In the genomic region with DNA sequence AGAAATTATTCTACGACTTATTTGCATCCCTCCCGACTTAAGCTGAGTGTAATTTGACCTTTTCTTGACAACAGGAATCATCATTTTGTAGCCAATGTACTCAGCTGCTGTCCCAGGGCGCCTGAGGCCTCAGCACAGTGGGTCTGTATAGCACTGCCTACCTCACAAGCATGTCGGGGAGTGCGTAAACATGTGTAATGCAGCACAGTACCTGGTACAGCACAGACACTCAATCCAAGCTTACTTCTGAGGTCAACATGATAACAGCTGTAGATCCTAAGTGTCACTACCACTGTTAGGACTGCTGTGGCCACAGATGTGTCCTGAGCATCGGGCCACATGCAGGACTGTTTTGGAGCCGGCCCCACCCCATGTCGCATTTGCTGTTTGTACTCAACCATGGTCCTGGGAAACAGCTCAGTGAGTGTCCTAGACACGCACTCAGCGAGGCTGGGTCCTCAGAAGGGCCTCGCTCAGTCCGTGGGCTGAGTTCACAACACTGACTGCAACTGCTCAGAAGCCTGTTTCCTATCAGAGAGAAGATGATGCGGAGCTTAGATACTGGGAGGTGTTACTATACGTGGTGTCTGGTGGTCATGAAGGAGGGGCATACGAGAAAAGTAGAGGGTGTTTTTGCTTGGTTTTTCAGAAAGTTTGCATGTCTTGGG, we compare ENCODE assay signal across 2 cellular contexts.
TF ChIP-seq lines count a peak whose summit lies in the region.

No MANE protein-coding gene starts in this region.

TF ChIP-seq in WTC11, 78 proteins besides CTCF, POLR2A, EP300 and RAD21 (continued from another document):
- TF ChIP-seq, protein P1, sequence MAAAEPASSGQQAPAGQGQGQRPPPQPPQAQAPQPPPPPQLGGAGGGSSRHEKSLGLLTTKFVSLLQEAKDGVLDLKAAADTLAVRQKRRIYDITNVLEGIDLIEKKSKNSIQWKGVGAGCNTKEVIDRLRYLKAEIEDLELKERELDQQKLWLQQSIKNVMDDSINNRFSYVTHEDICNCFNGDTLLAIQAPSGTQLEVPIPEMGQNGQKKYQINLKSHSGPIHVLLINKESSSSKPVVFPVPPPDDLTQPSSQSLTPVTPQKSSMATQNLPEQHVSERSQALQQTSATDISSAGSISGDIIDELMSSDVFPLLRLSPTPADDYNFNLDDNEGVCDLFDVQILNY (CRISPR knock-in tag; IDR thresholded peaks at IDR 0.05): no peak
- no peak for TF ChIP-seq ATF1 (CRISPR knock-in tag; IDR thresholded peaks at IDR 0.05)
- TF ChIP-seq GRHL2 (CRISPR knock-in tag; IDR thresholded peaks at IDR 0.05; ENCODE audit: insufficient replicate concordance, severe bottlenecking): no peak
- TF ChIP-seq NR1H2 (CRISPR knock-in tag; IDR thresholded peaks at IDR 0.05): no peak
- TF ChIP-seq, protein P2, sequence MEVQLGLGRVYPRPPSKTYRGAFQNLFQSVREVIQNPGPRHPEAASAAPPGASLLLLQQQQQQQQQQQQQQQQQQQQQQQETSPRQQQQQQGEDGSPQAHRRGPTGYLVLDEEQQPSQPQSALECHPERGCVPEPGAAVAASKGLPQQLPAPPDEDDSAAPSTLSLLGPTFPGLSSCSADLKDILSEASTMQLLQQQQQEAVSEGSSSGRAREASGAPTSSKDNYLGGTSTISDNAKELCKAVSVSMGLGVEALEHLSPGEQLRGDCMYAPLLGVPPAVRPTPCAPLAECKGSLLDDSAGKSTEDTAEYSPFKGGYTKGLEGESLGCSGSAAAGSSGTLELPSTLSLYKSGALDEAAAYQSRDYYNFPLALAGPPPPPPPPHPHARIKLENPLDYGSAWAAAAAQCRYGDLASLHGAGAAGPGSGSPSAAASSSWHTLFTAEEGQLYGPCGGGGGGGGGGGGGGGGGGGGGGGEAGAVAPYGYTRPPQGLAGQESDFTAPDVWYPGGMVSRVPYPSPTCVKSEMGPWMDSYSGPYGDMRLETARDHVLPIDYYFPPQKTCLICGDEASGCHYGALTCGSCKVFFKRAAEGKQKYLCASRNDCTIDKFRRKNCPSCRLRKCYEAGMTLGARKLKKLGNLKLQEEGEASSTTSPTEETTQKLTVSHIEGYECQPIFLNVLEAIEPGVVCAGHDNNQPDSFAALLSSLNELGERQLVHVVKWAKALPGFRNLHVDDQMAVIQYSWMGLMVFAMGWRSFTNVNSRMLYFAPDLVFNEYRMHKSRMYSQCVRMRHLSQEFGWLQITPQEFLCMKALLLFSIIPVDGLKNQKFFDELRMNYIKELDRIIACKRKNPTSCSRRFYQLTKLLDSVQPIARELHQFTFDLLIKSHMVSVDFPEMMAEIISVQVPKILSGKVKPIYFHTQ (CRISPR knock-in tag; IDR thresholded peaks at IDR 0.05): no peak
- TF ChIP-seq NFE2L1 (CRISPR knock-in tag; IDR thresholded peaks at IDR 0.05): no peak
- TF ChIP-seq, protein P3, sequence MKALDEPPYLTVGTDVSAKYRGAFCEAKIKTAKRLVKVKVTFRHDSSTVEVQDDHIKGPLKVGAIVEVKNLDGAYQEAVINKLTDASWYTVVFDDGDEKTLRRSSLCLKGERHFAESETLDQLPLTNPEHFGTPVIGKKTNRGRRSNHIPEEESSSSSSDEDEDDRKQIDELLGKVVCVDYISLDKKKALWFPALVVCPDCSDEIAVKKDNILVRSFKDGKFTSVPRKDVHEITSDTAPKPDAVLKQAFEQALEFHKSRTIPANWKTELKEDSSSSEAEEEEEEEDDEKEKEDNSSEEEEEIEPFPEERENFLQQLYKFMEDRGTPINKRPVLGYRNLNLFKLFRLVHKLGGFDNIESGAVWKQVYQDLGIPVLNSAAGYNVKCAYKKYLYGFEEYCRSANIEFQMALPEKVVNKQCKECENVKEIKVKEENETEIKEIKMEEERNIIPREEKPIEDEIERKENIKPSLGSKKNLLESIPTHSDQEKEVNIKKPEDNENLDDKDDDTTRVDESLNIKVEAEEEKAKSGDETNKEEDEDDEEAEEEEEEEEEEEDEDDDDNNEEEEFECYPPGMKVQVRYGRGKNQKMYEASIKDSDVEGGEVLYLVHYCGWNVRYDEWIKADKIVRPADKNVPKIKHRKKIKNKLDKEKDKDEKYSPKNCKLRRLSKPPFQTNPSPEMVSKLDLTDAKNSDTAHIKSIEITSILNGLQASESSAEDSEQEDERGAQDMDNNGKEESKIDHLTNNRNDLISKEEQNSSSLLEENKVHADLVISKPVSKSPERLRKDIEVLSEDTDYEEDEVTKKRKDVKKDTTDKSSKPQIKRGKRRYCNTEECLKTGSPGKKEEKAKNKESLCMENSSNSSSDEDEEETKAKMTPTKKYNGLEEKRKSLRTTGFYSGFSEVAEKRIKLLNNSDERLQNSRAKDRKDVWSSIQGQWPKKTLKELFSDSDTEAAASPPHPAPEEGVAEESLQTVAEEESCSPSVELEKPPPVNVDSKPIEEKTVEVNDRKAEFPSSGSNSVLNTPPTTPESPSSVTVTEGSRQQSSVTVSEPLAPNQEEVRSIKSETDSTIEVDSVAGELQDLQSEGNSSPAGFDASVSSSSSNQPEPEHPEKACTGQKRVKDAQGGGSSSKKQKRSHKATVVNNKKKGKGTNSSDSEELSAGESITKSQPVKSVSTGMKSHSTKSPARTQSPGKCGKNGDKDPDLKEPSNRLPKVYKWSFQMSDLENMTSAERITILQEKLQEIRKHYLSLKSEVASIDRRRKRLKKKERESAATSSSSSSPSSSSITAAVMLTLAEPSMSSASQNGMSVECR (CRISPR knock-in tag; IDR thresholded peaks at IDR 0.05; ENCODE audit: borderline replicate concordance): no peak
- no peak for TF ChIP-seq SP1 (CRISPR knock-in tag; conservative IDR thresholded peaks at IDR 0.05)
- no peak for TF ChIP-seq GABPB1 (CRISPR knock-in tag; IDR thresholded peaks at IDR 0.05)
- no peak for TF ChIP-seq ZBTB21 (CRISPR knock-in tag; IDR thresholded peaks at IDR 0.05; ENCODE audit: borderline replicate concordance)

TF ChIP-seq in GM23338, 12 proteins besides CTCF, POLR2A, EP300 and RAD21 (continued from another document):
- TF ChIP-seq, protein P4, sequence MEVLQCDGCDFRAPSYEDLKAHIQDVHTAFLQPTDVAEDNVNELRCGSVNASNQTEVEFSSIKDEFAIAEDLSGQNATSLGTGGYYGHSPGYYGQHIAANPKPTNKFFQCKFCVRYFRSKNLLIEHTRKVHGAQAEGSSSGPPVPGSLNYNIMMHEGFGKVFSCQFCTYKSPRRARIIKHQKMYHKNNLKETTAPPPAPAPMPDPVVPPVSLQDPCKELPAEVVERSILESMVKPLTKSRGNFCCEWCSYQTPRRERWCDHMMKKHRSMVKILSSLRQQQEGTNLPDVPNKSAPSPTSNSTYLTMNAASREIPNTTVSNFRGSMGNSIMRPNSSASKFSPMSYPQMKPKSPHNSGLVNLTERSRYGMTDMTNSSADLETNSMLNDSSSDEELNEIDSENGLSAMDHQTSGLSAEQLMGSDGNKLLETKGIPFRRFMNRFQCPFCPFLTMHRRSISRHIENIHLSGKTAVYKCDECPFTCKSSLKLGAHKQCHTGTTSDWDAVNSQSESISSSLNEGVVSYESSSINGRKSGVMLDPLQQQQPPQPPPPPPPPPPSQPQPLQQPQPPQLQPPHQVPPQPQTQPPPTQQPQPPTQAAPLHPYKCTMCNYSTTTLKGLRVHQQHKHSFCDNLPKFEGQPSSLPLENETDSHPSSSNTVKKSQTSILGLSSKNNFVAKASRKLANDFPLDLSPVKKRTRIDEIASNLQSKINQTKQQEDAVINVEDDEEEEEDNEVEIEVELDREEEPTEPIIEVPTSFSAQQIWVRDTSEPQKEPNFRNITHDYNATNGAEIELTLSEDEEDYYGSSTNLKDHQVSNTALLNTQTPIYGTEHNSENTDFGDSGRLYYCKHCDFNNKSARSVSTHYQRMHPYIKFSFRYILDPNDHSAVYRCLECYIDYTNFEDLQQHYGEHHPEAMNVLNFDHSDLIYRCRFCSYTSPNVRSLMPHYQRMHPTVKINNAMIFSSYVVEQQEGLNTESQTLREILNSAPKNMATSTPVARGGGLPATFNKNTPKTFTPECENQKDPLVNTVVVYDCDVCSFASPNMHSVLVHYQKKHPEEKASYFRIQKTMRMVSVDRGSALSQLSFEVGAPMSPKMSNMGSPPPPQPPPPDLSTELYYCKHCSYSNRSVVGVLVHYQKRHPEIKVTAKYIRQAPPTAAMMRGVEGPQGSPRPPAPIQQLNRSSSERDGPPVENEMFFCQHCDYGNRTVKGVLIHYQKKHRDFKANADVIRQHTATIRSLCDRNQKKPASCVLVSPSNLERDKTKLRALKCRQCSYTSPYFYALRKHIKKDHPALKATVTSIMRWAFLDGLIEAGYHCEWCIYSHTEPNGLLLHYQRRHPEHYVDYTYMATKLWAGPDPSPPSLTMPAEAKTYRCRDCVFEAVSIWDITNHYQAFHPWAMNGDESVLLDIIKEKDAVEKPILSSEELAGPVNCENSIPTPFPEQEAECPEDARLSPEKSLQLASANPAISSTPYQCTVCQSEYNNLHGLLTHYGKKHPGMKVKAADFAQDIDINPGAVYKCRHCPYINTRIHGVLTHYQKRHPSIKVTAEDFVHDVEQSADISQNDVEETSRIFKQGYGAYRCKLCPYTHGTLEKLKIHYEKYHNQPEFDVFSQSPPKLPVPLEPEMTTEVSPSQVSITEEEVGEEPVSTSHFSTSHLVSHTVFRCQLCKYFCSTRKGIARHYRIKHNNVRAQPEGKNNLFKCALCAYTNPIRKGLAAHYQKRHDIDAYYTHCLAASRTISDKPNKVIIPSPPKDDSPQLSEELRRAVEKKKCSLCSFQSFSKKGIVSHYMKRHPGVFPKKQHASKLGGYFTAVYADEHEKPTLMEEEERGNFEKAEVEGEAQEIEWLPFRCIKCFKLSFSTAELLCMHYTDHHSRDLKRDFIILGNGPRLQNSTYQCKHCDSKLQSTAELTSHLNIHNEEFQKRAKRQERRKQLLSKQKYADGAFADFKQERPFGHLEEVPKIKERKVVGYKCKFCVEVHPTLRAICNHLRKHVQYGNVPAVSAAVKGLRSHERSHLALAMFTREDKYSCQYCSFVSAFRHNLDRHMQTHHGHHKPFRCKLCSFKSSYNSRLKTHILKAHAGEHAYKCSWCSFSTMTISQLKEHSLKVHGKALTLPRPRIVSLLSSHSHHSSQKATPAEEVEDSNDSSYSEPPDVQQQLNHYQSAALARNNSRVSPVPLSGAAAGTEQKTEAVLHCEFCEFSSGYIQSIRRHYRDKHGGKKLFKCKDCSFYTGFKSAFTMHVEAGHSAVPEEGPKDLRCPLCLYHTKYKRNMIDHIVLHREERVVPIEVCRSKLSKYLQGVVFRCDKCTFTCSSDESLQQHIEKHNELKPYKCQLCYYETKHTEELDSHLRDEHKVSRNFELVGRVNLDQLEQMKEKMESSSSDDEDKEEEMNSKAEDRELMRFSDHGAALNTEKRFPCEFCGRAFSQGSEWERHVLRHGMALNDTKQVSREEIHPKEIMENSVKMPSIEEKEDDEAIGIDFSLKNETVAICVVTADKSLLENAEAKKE (CRISPR knock-in tag; IDR thresholded peaks at IDR 0.05): no peak
- TF ChIP-seq ZNF331 (CRISPR knock-in tag; IDR thresholded peaks at IDR 0.05; ENCODE audit: low read depth) (no peak), EZH2 (IDR thresholded peaks at IDR 0.05; ENCODE audit: low read depth, unreplicated experiment) (no peak), EZH2phosphoT487 (IDR thresholded peaks at IDR 0.05; ENCODE audit: unreplicated experiment) (no peak), ZNF114 (CRISPR knock-in tag; IDR thresholded peaks at IDR 0.05) (no peak), NANOG (IDR thresholded peaks at IDR 0.05; ENCODE audit: borderline replicate concordance) (no peak)
- TF ChIP-seq, protein P5, sequence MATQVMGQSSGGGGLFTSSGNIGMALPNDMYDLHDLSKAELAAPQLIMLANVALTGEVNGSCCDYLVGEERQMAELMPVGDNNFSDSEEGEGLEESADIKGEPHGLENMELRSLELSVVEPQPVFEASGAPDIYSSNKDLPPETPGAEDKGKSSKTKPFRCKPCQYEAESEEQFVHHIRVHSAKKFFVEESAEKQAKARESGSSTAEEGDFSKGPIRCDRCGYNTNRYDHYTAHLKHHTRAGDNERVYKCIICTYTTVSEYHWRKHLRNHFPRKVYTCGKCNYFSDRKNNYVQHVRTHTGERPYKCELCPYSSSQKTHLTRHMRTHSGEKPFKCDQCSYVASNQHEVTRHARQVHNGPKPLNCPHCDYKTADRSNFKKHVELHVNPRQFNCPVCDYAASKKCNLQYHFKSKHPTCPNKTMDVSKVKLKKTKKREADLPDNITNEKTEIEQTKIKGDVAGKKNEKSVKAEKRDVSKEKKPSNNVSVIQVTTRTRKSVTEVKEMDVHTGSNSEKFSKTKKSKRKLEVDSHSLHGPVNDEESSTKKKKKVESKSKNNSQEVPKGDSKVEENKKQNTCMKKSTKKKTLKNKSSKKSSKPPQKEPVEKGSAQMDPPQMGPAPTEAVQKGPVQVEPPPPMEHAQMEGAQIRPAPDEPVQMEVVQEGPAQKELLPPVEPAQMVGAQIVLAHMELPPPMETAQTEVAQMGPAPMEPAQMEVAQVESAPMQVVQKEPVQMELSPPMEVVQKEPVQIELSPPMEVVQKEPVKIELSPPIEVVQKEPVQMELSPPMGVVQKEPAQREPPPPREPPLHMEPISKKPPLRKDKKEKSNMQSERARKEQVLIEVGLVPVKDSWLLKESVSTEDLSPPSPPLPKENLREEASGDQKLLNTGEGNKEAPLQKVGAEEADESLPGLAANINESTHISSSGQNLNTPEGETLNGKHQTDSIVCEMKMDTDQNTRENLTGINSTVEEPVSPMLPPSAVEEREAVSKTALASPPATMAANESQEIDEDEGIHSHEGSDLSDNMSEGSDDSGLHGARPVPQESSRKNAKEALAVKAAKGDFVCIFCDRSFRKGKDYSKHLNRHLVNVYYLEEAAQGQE (IDR thresholded peaks at IDR 0.05; ENCODE audit: unreplicated experiment): no peak
